13 cellular contexts compared by ENCODE assay signal in the genomic region with DNA sequence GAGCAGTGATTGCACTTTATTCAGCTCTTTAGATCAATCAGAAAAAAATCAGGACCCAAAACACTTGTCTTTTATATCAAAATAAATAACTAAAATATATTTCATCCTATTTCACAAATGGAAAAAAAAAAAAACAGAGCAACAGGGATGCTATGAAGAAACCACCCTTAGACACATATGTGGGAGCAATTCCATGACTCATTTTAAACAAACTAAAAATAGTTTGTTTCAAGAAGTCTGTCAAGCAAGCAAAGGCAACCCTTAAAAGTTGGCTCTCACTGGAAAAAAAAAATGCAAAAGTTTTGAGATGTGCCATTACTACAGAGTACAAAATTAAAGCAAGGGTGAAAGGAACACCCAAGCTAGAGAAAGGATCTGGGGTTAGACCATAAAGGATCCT. TPM values are rescaled to one million over a fixed set of nuclear protein-coding genes. Genes with fewer than 3 reads are reported as not detected.
DNase-seq lines count a peak whose midpoint lies in the region; ATAC-seq, FAIRE-seq and TF ChIP-seq lines count a peak whose summit lies in the region.
"Had no signal": no experiment of that assay in that cellular context is flagged by ENCODE, and none has a peak within 500 bp of the region (broad histone marks: within the 10 kb centered on the region; RNA-seq: fewer than 3 reads in every experiment).

No MANE protein-coding gene starts in this region.

- H3K4me2 ChIP-seq in BLaER1 treated with 17β-estradiol and CSF1 and Interleukin-3, amounts not matched to agents 10 nM and 100 nM: peak overlapping the region; percentile 37 to 87 (median 59)
- H3K4me2 ChIP-seq in astrocyte (ENCODE audit: low read length) (peak overlapping the region; percentile 75), HepG2 (ENCODE audit: low read depth, low read length) (peak overlapping the region; percentile 36; the same call in 1 of the 2 replicates)

- H3K27me3 Mint-ChIP-seq in astrocyte (ENCODE audit: low read depth, unreplicated experiment): no peaks in the 10 kb centered on the region
- H3K27me3 Mint-ChIP-seq in CD4-positive, alpha-beta memory T cell: no peaks in the 10 kb centered on the region
- H3K27me3 Mint-ChIP-seq: memory B cell had no signal

- peak; percentile 62 for DNase-seq in LHCN-M2 (ENCODE audit: low read depth)
- DNase-seq in astrocyte (ENCODE audit: low read depth): peak; percentile 72
- no peak for DNase-seq in HepG2 (ENCODE audit: low spot score)
- no peak for DNase-seq in CD4-positive, alpha-beta memory T cell
- no peak for DNase-seq in mesenteric fat pad (ENCODE audit: low spot score)
- DNase-seq in NCI-H1417 treated with DMSO at 0.1 percent for 48 hours (lab: John Stamatoyannopoulos, UW): no peak
- DNase-seq: activated effector memory CD4-positive, alpha-beta T cell treated with Interleukin-2 at 50 U/mL for 16 hours had no signal

- BruUV-seq in HepG2 (replicated peaks; lab: Mats Ljungman, UMichigan): no TSS peak

- no peaks in the 10 kb centered on the region for H3K9me3 Mint-ChIP-seq in astrocyte (ENCODE audit: unreplicated experiment)
- H3K9me3 Mint-ChIP-seq in CD4-positive, alpha-beta memory T cell: no peaks in the 10 kb centered on the region
- H3K9me3 Mint-ChIP-seq: memory B cell; T-helper 1 cell treated with Interleukin-12 subunit alpha and Interleukin-12 subunit beta and Interleukin-4 antibody, amounts not matched to agents 30 μg/mL and 1 μg/mL, for 36 hours had no signal

- H3K27me3 ChIP-seq in BLaER1 treated with 17β-estradiol and CSF1 and Interleukin-3, amounts not matched to agents 10 nM and 100 nM: no peaks in the 10 kb centered on the region
- H3K27me3 ChIP-seq in astrocyte (ENCODE audit: insufficient read depth, low read length) (no peaks in the 10 kb centered on the region), HepG2 (ENCODE audit: control insufficient read depth in 1 of 2, insufficient read depth in 2 of 2, low read length in 2 of 2) (no peaks in the 10 kb centered on the region; a peak in 1 of 5 replicates)
- no peaks in the 10 kb centered on the region for H3K27me3 ChIP-seq in CD4-positive, alpha-beta memory T cell (ENCODE audit: insufficient read depth, low read length)
- H3K27me3 ChIP-seq: esophagus muscularis mucosa had no signal

- peaks cover 28% of the 10 kb centered on the region for H3K4me1 Mint-ChIP-seq in astrocyte (ENCODE audit: low read depth, unreplicated experiment)
- peaks cover 23 to 41% (median 25%) of the 10 kb centered on the region in 4 donors for H3K4me1 Mint-ChIP-seq in CD4-positive, alpha-beta memory T cell

- TF ChIP-seq POLR2A in HepG2 (IDR thresholded peaks at IDR 0.05; ENCODE audit: insufficient read depth in 1 of 2, low read depth in 2 of 2, low read length in 2 of 2): no peak

- H3K9me3 ChIP-seq in BLaER1 treated with 17β-estradiol and CSF1 and Interleukin-3, amounts not matched to agents 10 nM and 100 nM (replicated peaks in 1 of 11): no peaks in the 10 kb centered on the region
- H3K9me3 ChIP-seq in astrocyte (ENCODE audit: insufficient read depth, low read depth, low read length) (no peaks in the 10 kb centered on the region), HepG2 (ENCODE audit: low read length) (no peaks in the 10 kb centered on the region)
- H3K9me3 ChIP-seq in CD4-positive, alpha-beta memory T cell (ENCODE audit: control insufficient read depth in 1 of 2, low read length in 2 of 2): no peaks in the 10 kb centered on the region
- H3K9me3 ChIP-seq: esophagus muscularis mucosa had no signal

- TF ChIP-seq RAD21 in HepG2 (CRISPR knock-in tag; IDR thresholded peaks at IDR 0.05): no peak

- in situ Hi-C loops in HepG2 (cut with HindIII; ENCODE audit: extremely low pct_ligation_motif_present, low pct_unique_long_range_greater_than_20kb): no loop called here

- no peak for ATAC-seq in HepG2
- ATAC-seq in HG03565 (IDR thresholded peaks at IDR 0.05; ENCODE audit: unreplicated experiment): no peak
- ATAC-seq: sciatic nerve had no signal

- no peak for TF ChIP-seq CTCF in astrocyte (IDR thresholded peaks at IDR 0.05; ENCODE audit: insufficient read depth, low read depth, low read length)
- no peak for TF ChIP-seq CTCF in HepG2 (CRISPR knock-in tag; IDR thresholded peaks at IDR 0.05)

- H2AFZ ChIP-seq in astrocyte (ENCODE audit: low read depth, low read length): no peak overlapping the region
- no peak overlapping the region for H2AFZ ChIP-seq in HepG2 (ENCODE audit: low read length)

- TF ChIP-seq EP300 in HepG2 (IDR thresholded peaks at IDR 0.05; ENCODE audit: low read depth in 2 of 2, low read length in 2 of 2): no peak
- TF ChIP-seq EP300 in HepG2 (CRISPR knock-in tag; IDR thresholded peaks at IDR 0.05; ENCODE audit: borderline replicate concordance): no peak

- peaks cover 31 to 79% (median 60%) of the 10 kb centered on the region in 11 experiments for H3K36me3 ChIP-seq in BLaER1 treated with 17β-estradiol and CSF1 and Interleukin-3, amounts not matched to agents 10 nM and 100 nM
- peaks cover 9% of the 10 kb centered on the region for H3K36me3 ChIP-seq in astrocyte (ENCODE audit: insufficient read depth, low read length)
- peaks cover 3 to 19% of the 10 kb centered on the region in 2 experiments; a peak in 4 of 5 replicates for H3K36me3 ChIP-seq in HepG2 (replicated peaks in 1 of 2; ENCODE audit: control insufficient read depth in 1 of 2, insufficient read depth in 2 of 2, low read length in 2 of 2)
- no peaks in the 10 kb centered on the region for H3K36me3 ChIP-seq in CD4-positive, alpha-beta memory T cell (ENCODE audit: insufficient read depth, low read length)

- FAIRE-seq in astrocyte (lab: Jason Lieb, UNC): no peak
- FAIRE-seq in HepG2 (lab: Jason Lieb, UNC): no peak

- H3K27ac ChIP-seq in BLaER1 treated with 17β-estradiol and CSF1 and Interleukin-3, amounts not matched to agents 10 nM and 100 nM: peak overlapping the region; percentile 27 to 71 (median 45); a peak in 17 of 22 replicates
- peak overlapping the region; percentile 65 for H3K27ac ChIP-seq in astrocyte (ENCODE audit: low read depth, low read length)
- H3K27ac ChIP-seq in HepG2 (ENCODE audit: extremely low read length, insufficient read depth, low read length): peak overlapping the region; percentile 2
- H3K27ac ChIP-seq in CD4-positive, alpha-beta memory T cell (ENCODE audit: low read depth, low read length): no peak overlapping the region

- H4K20me1 ChIP-seq in BLaER1 treated with 17β-estradiol and CSF1 and Interleukin-3, amounts not matched to agents 10 nM and 100 nM: peaks cover 20 to 94% (median 84%) of the 10 kb centered on the region in 11 experiments; a peak in 21 of 22 replicates
- H4K20me1 ChIP-seq in astrocyte (ENCODE audit: insufficient read depth, low read length) (peaks cover 72% of the 10 kb centered on the region), HepG2 (ENCODE audit: insufficient read depth, low read length) (peaks cover 44% of the 10 kb centered on the region)

- peak overlapping the region in 4 of 10 experiments; percentile 1 to 84 (median 43); a peak in 4 of 20 replicates for H3K4me3 ChIP-seq in BLaER1 treated with 17β-estradiol and CSF1 and Interleukin-3, amounts not matched to agents 10 nM and 100 nM
- H3K4me3 ChIP-seq in astrocyte (ENCODE audit: insufficient read depth, low read depth, low read length): peak overlapping the region; percentile 36
- H3K4me3 ChIP-seq in HepG2 (replicated peaks in 1 of 3; ENCODE audit: insufficient read depth in 1 of 3, low read depth in 2 of 3, low read length in 3 of 3): no peak overlapping the region
- no peak overlapping the region for H3K4me3 ChIP-seq in CD4-positive, alpha-beta memory T cell (ENCODE audit: low read length in 2 of 2)
- H3K4me3 ChIP-seq: esophagus muscularis mucosa had no signal

- no peak overlapping the region for H3K4me3 Mint-ChIP-seq in astrocyte (ENCODE audit: unreplicated experiment)
- H3K4me3 Mint-ChIP-seq in CD4-positive, alpha-beta memory T cell: no peak overlapping the region
- H3K4me3 Mint-ChIP-seq: memory B cell; T-helper 1 cell treated with Interleukin-12 subunit alpha and Interleukin-12 subunit beta and Interleukin-4 antibody, amounts not matched to agents 30 μg/mL and 1 μg/mL, for 36 hours had no signal

- CTCF ChIA-PET in HepG2 (lab: Yijun Ruan, JAX; ENCODE audit: low intra/inter-chr PET ratio, low total read pairs): no interaction called here
- CTCF ChIA-PET in CD4-positive, alpha-beta memory T cell (lab: Charles Lee; ENCODE audit: partially characterized antibody): interaction anchor here (1.4 kb wide), 1 partner anchor 9 kb away, joined by 4 read pairs; no protein-coding TSS in a partner anchor

- peak overlapping the region in 6 of 11 experiments; percentile 21 to 68 (median 49); a peak in 10 of 22 replicates for H3K9ac ChIP-seq in BLaER1 treated with 17β-estradiol and CSF1 and Interleukin-3, amounts not matched to agents 10 nM and 100 nM
- H3K9ac ChIP-seq in astrocyte (ENCODE audit: low read length) (peak overlapping the region; percentile 54), HepG2 (ENCODE audit: insufficient read depth, low read depth, low read length) (no peak overlapping the region)

- intact Hi-C loops in HepG2 (cut with micrococcal nuclease; ENCODE audit: unreplicated experiment): no loop called here
- intact Hi-C loops in CD4-positive, alpha-beta memory T cell (cut with micrococcal nuclease): loop anchor here (10.0 kb wide), 1 partner anchor 346 kb away; a partner anchor contains a TSS

- peaks cover 25 to 91% (median 41%) of the 10 kb centered on the region in 10 experiments for H3K4me1 ChIP-seq in BLaER1 treated with 17β-estradiol and CSF1 and Interleukin-3, amounts not matched to agents 10 nM and 100 nM
- H3K4me1 ChIP-seq in astrocyte (ENCODE audit: insufficient read depth, low read length) (peaks cover 19% of the 10 kb centered on the region), HepG2 (ENCODE audit: insufficient read depth, low read length) (peaks cover 88% of the 10 kb centered on the region)
- peaks cover 51% of the 10 kb centered on the region for H3K4me1 ChIP-seq in CD4-positive, alpha-beta memory T cell (ENCODE audit: insufficient read depth, low read length)

- H3K27ac Mint-ChIP-seq in astrocyte (ENCODE audit: unreplicated experiment): peak overlapping the region; percentile 23
- peak overlapping the region in 2 of 7 donors; percentile 10 to 26 for H3K27ac Mint-ChIP-seq in CD4-positive, alpha-beta memory T cell
- H3K27ac Mint-ChIP-seq: memory B cell; T-helper 1 cell treated with Interleukin-12 subunit alpha and Interleukin-12 subunit beta and Interleukin-4 antibody, amounts not matched to agents 30 μg/mL and 1 μg/mL, for 36 hours had no signal

- POLR2A ChIA-PET in HepG2 (lab: Yijun Ruan, JAX): no interaction called here
- POLR2A ChIA-PET in CD4-positive, alpha-beta memory T cell (lab: Charles Lee; ENCODE audit: partially characterized antibody): interaction anchor here (1.3 kb wide), 1 partner anchor 102 kb away, joined by 4 read pairs; no protein-coding TSS in a partner anchor

- H3K36me3 Mint-ChIP-seq in astrocyte (ENCODE audit: low read depth, unreplicated experiment): no peaks in the 10 kb centered on the region
- H3K36me3 Mint-ChIP-seq in CD4-positive, alpha-beta memory T cell: peaks cover 8 to 16% of the 10 kb centered on the region in 2 donors

- H3K79me2 ChIP-seq in astrocyte (ENCODE audit: insufficient read depth, low read length) (peaks cover 100% of the 10 kb centered on the region), HepG2 (ENCODE audit: insufficient read depth, low read length) (peaks cover 99% of the 10 kb centered on the region)

RNA-seq across cellular contexts. Expression of a gene that starts 5.7 kb away (rescaled TPM):
- total RNA-seq in LHCN-M2 (2014; rRNA removed) (169 and 175 TPM in 2 replicates), astrocyte (76.3 and 79.2 TPM in 2 replicates), HepG2 (2016; rRNA removed; fragmentation: Illumina TruSeq; extraction: Trizol) (80.8 and 82.6 TPM in 2 replicates), mesenteric fat pad (204 TPM)
- polyA plus RNA-seq in LHCN-M2 (2012): 22.9 TPM
- 24.1 and 34.0 TPM in 2 replicates for total RNA-seq in HepG2 (2016; cell fraction: cytosol; rRNA removed; fragmentation: Illumina TruSeq; extraction: Trizol; ENCODE audit: low read depth)
- 77.1 and 79.8 TPM in 2 replicates for total RNA-seq in HepG2 (2016; cell fraction: insoluble cytoplasmic fraction; rRNA removed; fragmentation: Illumina TruSeq; extraction: Trizol)
- total RNA-seq in HepG2 (2016; cell fraction: membrane; rRNA removed; fragmentation: Illumina TruSeq; extraction: Trizol): 63.8 and 77.4 TPM in 2 replicates
- total RNA-seq in HepG2 (2016; cell fraction: nucleus; rRNA removed; fragmentation: Illumina TruSeq; extraction: Trizol): 96.6 and 107 TPM in 2 replicates
- polyA plus RNA-seq in HepG2 (2011; rRNA removed): 34.8 and 44.9 TPM in 2 replicates
- 14.3 and 23.1 TPM in 2 replicates for polyA plus RNA-seq in HepG2 (2011; cell fraction: cytosol; rRNA removed)
- polyA plus RNA-seq in HepG2 (2011; cell fraction: nucleus; rRNA removed): 23.0 and 36.3 TPM in 2 replicates
- polyA plus RNA-seq in HepG2 (2012): 42.7 and 47.6 TPM in 2 replicates
- polyA plus RNA-seq in HepG2 (2016; cell fraction: cytosol; fragmentation: Illumina TruSeq; extraction: Trizol; ENCODE audit: low read depth): 1.1 and 1.3 TPM in 2 replicates
- 25.7 and 29.2 TPM in 2 replicates for polyA plus RNA-seq in HepG2 (2016; cell fraction: insoluble cytoplasmic fraction; fragmentation: Illumina TruSeq; extraction: Trizol; ENCODE audit: low read depth)
- polyA plus RNA-seq in HepG2 (2016; cell fraction: membrane; fragmentation: Illumina TruSeq; extraction: Trizol; ENCODE audit: low read depth): 7.0 and 8.6 TPM in 2 replicates
- 50.7 and 55.8 TPM in 2 replicates for polyA plus RNA-seq in HepG2 (2016; cell fraction: nucleus; fragmentation: Illumina TruSeq; extraction: Trizol; ENCODE audit: insufficient read depth, low read depth)
- 73.3 and 126 TPM in 2 replicates for polyA minus RNA-seq in HepG2 (2011; rRNA and poly(A)+ RNA removed; ENCODE audit: low replicate concordance)
- polyA minus RNA-seq in HepG2 (2011; cell fraction: cytosol; rRNA and poly(A)+ RNA removed): 74.1 and 95.7 TPM in 2 replicates
- polyA minus RNA-seq in HepG2 (2011; cell fraction: nucleus; rRNA and poly(A)+ RNA removed): 164 and 199 TPM in 2 replicates
- total RNA-seq in CD4-positive, alpha-beta memory T cell: 10 to 100 TPM; 57.6 to 62.7 TPM
- polyA plus RNA-seq in CD4-positive, alpha-beta memory T cell: 10 to 100 TPM in 1 of 2 donors, 1 to 10 TPM in 1; 6.7 to 14.5 TPM

Comparison
In these comparisons a context has a peak if more than half of its experiments do, and no peak if none do; other contexts are left out.
1. DNase-seq: peak in LHCN-M2 (single experiment) and astrocyte (single experiment); none in HepG2 (single experiment), CD4-positive, alpha-beta memory T cell (0 of 5), mesenteric fat pad (single experiment) and NCI-H1417 treated with DMSO at 0.1 percent for 48 hours (single experiment).
2. Peak in every context shown above with its lines, with median percentiles within 50 percentile points of each other: H3K4me2 ChIP-seq.